In the genomic region with DNA sequence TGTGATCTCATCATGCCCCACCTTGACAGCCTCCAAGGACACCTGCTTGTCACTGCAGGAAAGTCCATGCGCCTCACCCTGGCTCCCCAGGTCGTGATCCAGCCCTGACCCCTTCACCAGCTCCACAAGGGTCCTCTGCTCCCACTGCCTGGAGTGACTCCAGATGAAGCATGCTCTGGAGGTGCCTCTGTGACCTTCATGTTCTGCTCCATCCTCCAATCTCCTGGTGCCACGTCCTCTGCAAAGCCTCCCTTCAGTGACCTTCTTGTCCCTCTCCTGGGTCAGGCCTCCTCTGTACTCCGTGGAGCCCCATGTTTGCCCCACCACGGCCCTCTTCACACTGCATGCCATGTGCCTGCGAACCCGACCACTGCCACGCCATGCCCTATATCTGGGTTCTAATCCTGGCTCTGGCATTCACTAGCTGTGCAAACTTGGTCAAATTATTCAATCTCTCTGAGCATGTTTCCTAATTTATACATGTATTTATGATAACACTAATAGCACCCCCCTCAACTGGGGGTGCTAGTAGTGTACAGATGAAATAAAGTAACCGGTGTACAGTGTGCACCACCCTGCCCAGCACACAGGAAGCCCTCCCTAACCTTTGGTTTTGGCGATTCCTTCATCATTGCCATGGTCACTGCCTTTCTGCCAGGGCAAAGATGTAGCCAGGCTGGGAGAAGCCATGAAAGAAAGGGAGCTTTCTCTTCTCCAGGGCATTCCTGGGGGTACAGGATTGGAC, we compare ENCODE assay signal across 9 cellular contexts.
DNase-seq lines count a peak whose midpoint lies in the region; ATAC-seq and TF ChIP-seq lines count a peak whose summit lies in the region.
"Had no signal": no experiment of that assay in that cellular context is flagged by ENCODE, and none has a peak within 500 bp of the region (broad histone marks: within the 10 kb centered on the region; RNA-seq: fewer than 3 reads in every experiment).

No MANE protein-coding gene starts in this region.

- no peak overlapping the region for H3K4me3 ChIP-seq in tibial artery

- H3K27ac ChIP-seq in tibial artery: peak overlapping the region in 1 of 2 donors; percentile 8
- H3K27ac ChIP-seq: neutrophil had no signal

- H3K9me3 ChIP-seq in tibial artery: peaks cover 0 to 4% (median 4%) of the 10 kb centered on the region in 3 donors
- H3K9me3 ChIP-seq: neutrophil had no signal

- peaks cover 0 to 16% (median 8%) of the 10 kb centered on the region in 4 donors for H3K4me1 ChIP-seq in tibial artery

- intact Hi-C loops in tibial artery (cut with DNase I; ENCODE audit: low total_unique reads): no loop called here

- H3K36me3 ChIP-seq in tibial artery: no peaks in the 10 kb centered on the region

- ATAC-seq in HG03342 (IDR thresholded peaks at IDR 0.05; ENCODE audit: unreplicated experiment): peak; percentile 25
- ATAC-seq in esophagus mucosa: peak; percentile 21

- H3K27me3 ChIP-seq in tibial artery: no peaks in the 10 kb centered on the region

- peak; percentile 58 for DNase-seq in activated effector memory CD4-positive, alpha-beta T cell treated with anti-CD3 and anti-CD28 coated beads, Interleukin-2, amount 50 U/mL, for 16 hours
- no peak for DNase-seq in activated effector memory CD4-positive, alpha-beta T cell treated with Interleukin-2 at 50 U/mL for 16 hours
- DNase-seq in tibial artery (peak; percentile 19 to 58), GM19240 (ENCODE audit: insufficient read length, low spot score) (no peak), NCI-H128 (lab: John Stamatoyannopoulos, UW; ENCODE audit: unreplicated experiment) (no peak), superior temporal gyrus (ENCODE audit: extremely low spot score) (no peak)

- no peak for TF ChIP-seq CTCF in tibial artery (IDR thresholded peaks at IDR 0.05)

Comparison
In these comparisons a context has a peak if more than half of its experiments do, and no peak if none do; other contexts are left out.
1. DNase-seq: peak in activated effector memory CD4-positive, alpha-beta T cell treated with anti-CD3 and anti-CD28 coated beads, Interleukin-2, amount 50 U/mL, for 16 hours (single experiment) and tibial artery (2 of 2); none in activated effector memory CD4-positive, alpha-beta T cell treated with Interleukin-2 at 50 U/mL for 16 hours (single experiment), GM19240 (single experiment), NCI-H128 (single experiment) and superior temporal gyrus (single experiment).